ENCODE assay signal across 9 cellular contexts in the genomic region with DNA sequence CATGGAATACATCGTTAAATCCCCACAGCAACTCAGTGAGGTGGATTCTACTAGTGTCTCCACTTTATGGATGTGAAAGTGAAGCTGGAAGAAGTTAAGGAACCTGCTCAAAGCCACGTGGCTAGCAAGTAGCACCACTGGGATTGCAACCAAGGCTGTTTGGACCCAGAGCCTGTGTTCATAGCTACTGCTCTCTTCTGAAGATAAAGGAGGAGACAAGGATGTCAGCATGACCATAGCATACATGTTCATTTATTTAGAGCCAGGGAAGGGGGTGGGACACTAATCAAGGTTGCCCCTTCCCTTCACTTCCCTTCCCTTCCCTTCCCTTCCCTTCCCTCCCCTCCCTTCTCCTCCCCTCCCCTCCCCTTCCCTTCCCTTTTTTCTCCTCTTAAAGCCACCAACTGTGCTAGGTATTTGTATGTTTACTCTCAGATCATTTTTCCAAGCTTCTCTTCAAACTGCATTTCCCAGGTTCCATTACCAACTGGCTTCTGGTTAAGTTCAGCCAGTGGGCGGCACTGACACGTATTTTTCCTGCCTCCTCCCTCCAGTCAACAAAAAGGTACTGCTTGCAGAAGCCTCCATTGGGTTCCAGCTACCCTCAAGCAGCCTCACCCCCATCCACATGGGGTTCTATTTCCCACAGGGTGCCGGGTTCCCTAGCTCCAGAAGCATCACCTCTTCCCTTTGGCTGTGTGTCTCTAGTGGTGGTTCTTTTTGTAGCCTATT.
DNase-seq lines count a peak whose midpoint lies in the region; ATAC-seq, FAIRE-seq and TF ChIP-seq lines count a peak whose summit lies in the region.
"Had no signal": no experiment of that assay in that cellular context is flagged by ENCODE, and none has a peak within 500 bp of the region (broad histone marks: within the 10 kb centered on the region; RNA-seq: fewer than 3 reads in every experiment).

No MANE protein-coding gene starts in this region.

- H3K27me3 ChIP-seq in prostate gland (replicated peaks; ENCODE audit: insufficient read depth), result no peaks in the 10 kb centered on the region
- H3K27me3 ChIP-seq: foreskin keratinocyte had no signal

- H3K36me3 ChIP-seq in prostate gland, result no peaks in the 10 kb centered on the region

- H3K4me3 ChIP-seq in NB4 (ENCODE audit: low read depth, low read length), result peak overlapping the region; percentile 47
- no peak overlapping the region for H3K4me3 ChIP-seq in coronary artery
- H3K4me3 ChIP-seq in prostate gland, result no peak overlapping the region

- peak; percentile 26 for DNase-seq in GF-D8 (lab: John Stamatoyannopoulos, UW)
- DNase-seq in NB4 (ENCODE audit: low read depth), result peak; percentile 61
- DNase-seq in coronary artery (ENCODE audit: low spot score), result peak; percentile 28
- peak; percentile 53 for DNase-seq in pons (ENCODE audit: low spot score)
- DNase-seq in NCI-H2081 treated with DMSO at 0.1 percent for 48 hours (lab: John Stamatoyannopoulos, UW), result no peak
- DNase-seq in GM12892 (ENCODE audit: insufficient read length), result no peak
- DNase-seq in prostate gland (ENCODE audit: low spot score), result no peak
- DNase-seq: foreskin keratinocyte had no signal

- intact Hi-C loops in prostate gland (cut with DNase I), result no loop called here

- peaks cover 2% of the 10 kb centered on the region for H3K4me1 ChIP-seq in prostate gland (replicated peaks)

- no peak for TF ChIP-seq POLR2A in NB4 (IDR thresholded peaks at IDR 0.05; ENCODE audit: extremely low read depth, insufficient read length)
- TF ChIP-seq POLR2A in GM12892 (IDR thresholded peaks at IDR 0.05; ENCODE audit: low read depth, low read length), result no peak
- no peak for TF ChIP-seq POLR2A in prostate gland (IDR thresholded peaks at IDR 0.05)

- H3K27ac ChIP-seq in coronary artery, result peak overlapping the region in 1 of 2 donors; percentile 83
- H3K27ac ChIP-seq in prostate gland, result no peak overlapping the region
- H3K27ac ChIP-seq: foreskin keratinocyte had no signal

- no peak for FAIRE-seq in GM12892 (lab: Jason Lieb, UNC)

- no peak for TF ChIP-seq CTCF in NB4 (IDR thresholded peaks at IDR 0.05; ENCODE audit: low read depth, low read length)
- TF ChIP-seq CTCF in coronary artery (IDR thresholded peaks at IDR 0.05), result no peak
- TF ChIP-seq CTCF in prostate gland (IDR thresholded peaks at IDR 0.05), result no peak

- WGBS in prostate gland, result 58% methylated on average over 5 of the region's 5 CpGs

- ATAC-seq in GM18868 (IDR thresholded peaks at IDR 0.05; ENCODE audit: unreplicated experiment), result no peak
- ATAC-seq: foreskin keratinocyte had no signal

- H3K9me3 ChIP-seq in prostate gland, result no peaks in the 10 kb centered on the region

Comparison
In these comparisons a context has a peak if more than half of its experiments do, and no peak if none do; other contexts are left out.
1. DNase-seq: peak in GF-D8 (single experiment), NB4 (single experiment), coronary artery (single experiment) and pons (single experiment); none in NCI-H2081 treated with DMSO at 0.1 percent for 48 hours (single experiment), GM12892 (single experiment) and prostate gland (single experiment).